Comparison of ENCODE assay signal across 12 cellular contexts in the genomic region with DNA sequence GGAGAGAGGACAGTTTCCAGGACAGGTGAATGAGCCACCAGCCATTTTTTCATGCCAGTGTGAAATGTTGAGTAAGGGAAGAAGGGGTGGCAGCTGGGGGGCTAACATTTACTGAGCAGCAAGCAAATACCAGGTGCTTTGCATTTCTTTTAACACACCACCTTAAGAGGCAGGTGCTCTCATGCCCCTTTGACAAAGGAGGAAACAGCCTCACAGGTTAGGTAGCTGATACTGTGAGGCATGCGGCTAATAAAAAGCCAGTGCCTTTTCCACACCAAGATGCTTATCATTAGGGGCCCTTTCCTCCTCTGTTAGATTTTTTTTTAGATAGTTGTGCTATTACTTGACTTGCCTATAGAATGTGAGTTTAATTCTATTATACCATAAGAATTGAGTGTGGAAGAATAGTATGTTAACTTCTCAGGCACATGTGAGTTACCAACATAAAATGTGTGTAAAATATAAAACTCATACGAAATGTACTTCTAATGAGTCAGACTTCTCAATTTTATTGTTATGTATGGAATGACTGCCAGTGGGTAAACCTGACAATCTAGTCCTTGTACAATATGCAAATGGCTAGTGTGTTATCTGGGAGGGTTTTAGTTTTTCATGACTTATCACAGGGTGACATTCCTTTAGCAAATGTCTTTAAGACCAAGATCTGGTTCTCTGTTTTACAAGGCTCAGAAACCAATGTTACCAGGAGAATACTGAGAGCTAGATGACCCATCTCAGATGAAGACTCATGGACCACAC.
DNase-seq lines count a peak whose midpoint lies in the region; ATAC-seq and TF ChIP-seq lines count a peak whose summit lies in the region.
"Had no signal": no experiment of that assay in that cellular context is flagged by ENCODE, and none has a peak within 500 bp of the region (broad histone marks: within the 10 kb centered on the region; RNA-seq: fewer than 3 reads in every experiment).

No MANE protein-coding gene starts in this region.

- no peaks in the 10 kb centered on the region for H3K9me3 ChIP-seq in ascending aorta
- no peaks in the 10 kb centered on the region for H3K9me3 ChIP-seq in A673 (ENCODE audit: low read depth, low read length, poor library complexity, severe bottlenecking)
- H3K9me3 ChIP-seq: suprapubic skin had no signal

- H3K36me3 ChIP-seq in ascending aorta: no peaks in the 10 kb centered on the region
- no peaks in the 10 kb centered on the region for H3K36me3 ChIP-seq in A673 (ENCODE audit: insufficient read depth, low read length, poor library complexity, severe bottlenecking)
- H3K36me3 ChIP-seq: suprapubic skin had no signal

- peak overlapping the region; percentile 48 for H3K27ac ChIP-seq in epithelial cell of prostate
- H3K27ac ChIP-seq in ascending aorta: no peak overlapping the region
- no peak overlapping the region for H3K27ac ChIP-seq in A673 (ENCODE audit: low read depth, low read length, poor library complexity, severe bottlenecking)
- H3K27ac ChIP-seq: suprapubic skin had no signal

- POLR2A ChIA-PET in A673 (lab: Charles Lee; ENCODE audit: low non-redundant PET): no interaction called here

- H3K4me3 ChIP-seq in ascending aorta (no peak overlapping the region), A673 (ENCODE audit: low read depth, low read length, poor library complexity, severe bottlenecking) (no peak overlapping the region)
- H3K4me3 ChIP-seq: suprapubic skin had no signal

- no TSS peak for BruUV-seq in A673 (replicated peaks; lab: Mats Ljungman, UMichigan)

- H3K4me1 ChIP-seq in ascending aorta: peaks cover 0 to 4% of the 10 kb centered on the region in 2 donors
- peaks cover 28% of the 10 kb centered on the region for H3K4me1 ChIP-seq in A673 (ENCODE audit: insufficient read depth, low read length, poor library complexity, severe bottlenecking)

- TF ChIP-seq CTCF in ascending aorta (IDR thresholded peaks at IDR 0.05) (no peak), A673 (conservative IDR thresholded peaks at IDR 0.05; ENCODE audit: low read depth, low read length) (no peak)

- CTCF ChIA-PET in A673 (lab: Charles Lee): no interaction called here

- peak; percentile 20 for DNase-seq in COLO829 (ENCODE audit: low spot score)
- DNase-seq in ELR (ENCODE audit: low read depth): peak; percentile 39
- DNase-seq in NCI-H69 (lab: John Stamatoyannopoulos, UW): peak; percentile 30
- peak; percentile 33 for DNase-seq in epithelial cell of prostate (ENCODE audit: low read depth, low spot score)
- no peak for DNase-seq in ascending aorta (ENCODE audit: low spot score in 2 of 2)
- no peak for DNase-seq in A673 (ENCODE audit: low spot score)
- DNase-seq in medulla oblongata (ENCODE audit: extremely low spot score): no peak
- DNase-seq: amygdala, left colon, NCI-H446 had no signal

- intact Hi-C loops in ascending aorta (cut with DNase I) (no loop called here), A673 (cut with micrococcal nuclease; ENCODE audit: unreplicated experiment) (no loop called here)

- no peaks in the 10 kb centered on the region for H3K27me3 ChIP-seq in ascending aorta
- H3K27me3 ChIP-seq in A673 (replicated peaks; ENCODE audit: insufficient read depth, low read depth, low read length, poor library complexity): no peaks in the 10 kb centered on the region
- H3K27me3 ChIP-seq: suprapubic skin had no signal

- ATAC-seq in HG02885 (IDR thresholded peaks at IDR 0.05; ENCODE audit: poor library complexity, unreplicated experiment): no peak
- ATAC-seq: left colon had no signal

Comparison
In these comparisons a context has a peak if more than half of its experiments do, and no peak if none do; other contexts are left out.
1. DNase-seq: peak in COLO829 (single experiment), ELR (single experiment), NCI-H69 (single experiment) and epithelial cell of prostate (single experiment); none in ascending aorta (0 of 2), A673 (single experiment) and medulla oblongata (single experiment).